In genomic region chr17:79784353-79785016, GRCh38 we compare ENCODE assay signal across 34 cellular contexts. TPM values are rescaled to one million over a fixed set of nuclear protein-coding genes. Genes with fewer than 3 reads are reported as not detected.
"Had no signal": no experiment of that assay in that cellular context is flagged by ENCODE, and none has a peak within 500 bp of the region (broad histone marks: within the 10 kb centered on the region; RNA-seq: fewer than 3 reads in every experiment).

No MANE protein-coding gene starts in this region.

- FAIRE-seq: islet of Langerhans, urothelium cell line had no signal

- ATAC-seq: esophagus mucosa; gastrocnemius medialis; heart left ventricle; left ventricle myocardium superior; mucosa of descending colon; natural killer cell treated with Interleukin-12 subunit alpha and Interleukin-12 subunit beta and Interleukin-15 and Interleukin-18, amount 100 ng/mL, for 72 hours; stimulated activated effector memory CD8-positive, alpha-beta T cell treated with anti-CD3 and anti-CD28 coated beads, Interleukin-12 subunit alpha, Interleukin-12 subunit beta, amount 100 ng/mL, for 72 hours had no signal

- H3K4me1 ChIP-seq: prostate gland had no signal

- H3K27ac ChIP-seq: coronary artery, epithelial cell of prostate, gastrocnemius medialis, heart left ventricle, hepatocyte, prostate gland, right atrium auricular region, sigmoid colon, thoracic aorta, tibial nerve, upper lobe of left lung had no signal

- H3K9me3 ChIP-seq: gastrocnemius medialis, heart left ventricle, mucosa of descending colon, prostate gland, right atrium auricular region, sigmoid colon, thoracic aorta, tibial nerve, upper lobe of left lung had no signal

- H3K4me1 Mint-ChIP-seq: central memory CD8-positive, alpha-beta T cell; stimulated activated effector memory CD8-positive, alpha-beta T cell treated with anti-CD3 and anti-CD28 coated beads, Interleukin-12 subunit alpha, Interleukin-12 subunit beta, amount 100 ng/mL, for 72 hours had no signal

- H3K4me3 ChIP-seq: coronary artery, gastrocnemius medialis, heart left ventricle, hepatocyte, lung, mucosa of descending colon, prostate gland, right atrium auricular region, sigmoid colon, thoracic aorta, tibial nerve, upper lobe of left lung had no signal

- DNase-seq: effector CD8-positive, alpha-beta T cell; endodermal cell; foreskin fibroblast; gastrocnemius medialis; kidney glomerular epithelial cell; left ventricle myocardium superior; mucosa of descending colon; naive B cell; sigmoid colon; stimulated activated CD4-positive, alpha-beta T cell treated with anti-CD3 and anti-CD28 coated beads, Interleukin-2, amount 100 ng/mL, for 24 hours; stimulated activated CD4-positive, alpha-beta T cell treated with anti-CD3 and anti-CD28 coated beads, Interleukin-4, amount 100 ng/mL, for 24 hours had no signal

- H3K36me3 ChIP-seq: gastrocnemius medialis, prostate gland, right atrium auricular region, sigmoid colon, thoracic aorta had no signal

- H3K9me3 Mint-ChIP-seq: central memory CD8-positive, alpha-beta T cell; endodermal cell; memory B cell; naive B cell; natural killer cell treated with Interleukin-12 subunit alpha and Interleukin-12 subunit beta and Interleukin-15 and Interleukin-18, amount 100 ng/mL, for 72 hours; neural crest cell; stimulated activated effector memory CD8-positive, alpha-beta T cell treated with anti-CD3 and anti-CD28 coated beads, Interleukin-12 subunit alpha, Interleukin-12 subunit beta, amount 100 ng/mL, for 72 hours; stimulated activated naive CD8-positive, alpha-beta T cell treated with anti-CD3 and anti-CD28 coated beads, Interleukin-15, Interleukin-2, amounts not matched to agents 100 ng/mL and 50 ng/mL, for 24 hours had no signal

- H3K4me3 Mint-ChIP-seq: central memory CD8-positive, alpha-beta T cell; endodermal cell; memory B cell; naive B cell; natural killer cell treated with Interleukin-12 subunit alpha and Interleukin-12 subunit beta and Interleukin-15 and Interleukin-18, amount 100 ng/mL, for 72 hours; stimulated activated effector memory CD8-positive, alpha-beta T cell treated with anti-CD3 and anti-CD28 coated beads, Interleukin-12 subunit alpha, Interleukin-12 subunit beta, amount 100 ng/mL, for 72 hours; stimulated activated naive CD8-positive, alpha-beta T cell treated with anti-CD3 and anti-CD28 coated beads, Interleukin-15, Interleukin-2, amounts not matched to agents 100 ng/mL and 50 ng/mL, for 24 hours had no signal

- H3K27ac Mint-ChIP-seq: endodermal cell; memory B cell; natural killer cell treated with Interleukin-12 subunit alpha and Interleukin-12 subunit beta and Interleukin-15 and Interleukin-18, amount 100 ng/mL, for 72 hours; stimulated activated effector memory CD8-positive, alpha-beta T cell treated with anti-CD3 and anti-CD28 coated beads, Interleukin-12 subunit alpha, Interleukin-12 subunit beta, amount 100 ng/mL, for 72 hours; stimulated activated naive CD8-positive, alpha-beta T cell treated with anti-CD3 and anti-CD28 coated beads, Interleukin-15, Interleukin-2, amounts not matched to agents 100 ng/mL and 50 ng/mL, for 24 hours had no signal

- H2AFZ ChIP-seq: hepatocyte had no signal

- H3K36me3 Mint-ChIP-seq: memory B cell; naive B cell; natural killer cell treated with Interleukin-12 subunit alpha and Interleukin-12 subunit beta and Interleukin-15 and Interleukin-18, amount 100 ng/mL, for 72 hours; stimulated activated effector memory CD8-positive, alpha-beta T cell treated with anti-CD3 and anti-CD28 coated beads, Interleukin-12 subunit alpha, Interleukin-12 subunit beta, amount 100 ng/mL, for 72 hours had no signal

- H3K4me2 ChIP-seq: hepatocyte had no signal

RNA-seq across cellular contexts. Expression of gene ENPP7, which starts 53.7 kb away (rescaled TPM):
- total RNA-seq: dermis microvascular lymphatic vessel endothelial cell, endodermal cell, esophagus mucosa, gastrocnemius medialis, glomerular endothelial cell, heart left ventricle, left ventricle myocardium superior, mucosa of descending colon, neural crest cell, osteocyte, prostate gland, right atrium auricular region, sigmoid colon, skeletal muscle tissue, thoracic aorta, tibial nerve had no signal
- polyA plus RNA-seq: heart left ventricle, lung, sigmoid colon had no signal
